ENCODE assay signal across 8 cellular contexts in genomic region chr11:17734986-17735822, GRCh38. TPM values are rescaled to one million over a fixed set of nuclear protein-coding genes. Genes with fewer than 3 reads are reported as not detected.
DNase-seq lines count a peak whose midpoint lies in the region; ATAC-seq, FAIRE-seq and TF ChIP-seq lines count a peak whose summit lies in the region.

No MANE protein-coding gene starts in this region.

- H3K9ac ChIP-seq in adipocyte (ENCODE audit: low read length) = no peak overlapping the region

- peak overlapping the region; percentile 50 for H3K4me3 ChIP-seq in A549
- H3K4me3 ChIP-seq in adipocyte (ENCODE audit: low read length) = peak overlapping the region; percentile 61
- peak overlapping the region; percentile 21 to 40 for H3K4me3 ChIP-seq in prostate gland

- DNase-seq in A549 (ENCODE audit: low read depth in 1 of 2, low spot score in 1 of 2) (peak; percentile 44 to 56), NCI-H2171 (lab: John Stamatoyannopoulos, UW) (peak; percentile 6), adipocyte (ENCODE audit: low read depth) (peak; percentile 94), left cardiac atrium (peak; percentile 82), prostate gland (ENCODE audit: low spot score) (peak; percentile 40), NAMALWA (ENCODE audit: low spot score) (no peak)
- no peak for DNase-seq in NK-92 treated with Interleukin-12 subunit alpha and Interleukin-12 subunit beta, amount 100 ng/mL, for 24 hours (lab: John Stamatoyannopoulos, UW)

- ATAC-seq in A549 (peak; percentile 57 to 66), GM18867 (IDR thresholded peaks at IDR 0.05; ENCODE audit: unreplicated experiment) (peak; percentile 51), left cardiac atrium (peak; percentile 86 to 87)

- H3K9me3 ChIP-seq in A549 = no peaks in the 10 kb centered on the region
- H3K9me3 ChIP-seq in adipocyte (ENCODE audit: control insufficient read depth, low read length) = no peaks in the 10 kb centered on the region
- no peaks in the 10 kb centered on the region for H3K9me3 ChIP-seq in prostate gland

- CTCF ChIA-PET in A549 (lab: Yijun Ruan, JAX) = interaction anchor here (0.8 to 7.1 kb wide), 6 partner anchors 14 to 243 kb away, joined by 3 to 403 read pairs (median 34); partner anchors contain the start of gene MYOD1

- POLR2A ChIA-PET in A549 (lab: Yijun Ruan, JAX) = no interaction called here

- TF ChIP-seq RAD21 in A549 (conservative IDR thresholded peaks at IDR 0.05 in 1 of 2, IDR thresholded peaks at IDR 0.05 in 1 of 2) = no peak

- under 1% methylated on average over 38 of the region's 74 CpGs for WGBS in A549 (ENCODE audit: missing lambda C conversion rate)
- under 1% methylated on average over 53 of the region's 74 CpGs for WGBS in prostate gland

- H3K4me2 ChIP-seq in A549 = peak overlapping the region; percentile 97

- H3K27me3 ChIP-seq in adipocyte (replicated peaks; ENCODE audit: control insufficient read depth, insufficient read depth, low read length) = peaks cover 71% of the 10 kb centered on the region
- H3K27me3 ChIP-seq in prostate gland (replicated peaks; ENCODE audit: insufficient read depth) = peaks cover 21% of the 10 kb centered on the region

- TF ChIP-seq POLR2A in A549 (IDR thresholded peaks at IDR 0.05; ENCODE audit: low read length) (no peak), prostate gland (IDR thresholded peaks at IDR 0.05) (no peak)

- TF ChIP-seq CTCF in A549 (IDR thresholded peaks at IDR 0.05) (no peak), prostate gland (IDR thresholded peaks at IDR 0.05) (no peak)

- H3K4me1 ChIP-seq in A549 (no peaks in the 10 kb centered on the region; the same call in 2 of the 3 replicates), adipocyte (ENCODE audit: control insufficient read depth, insufficient read depth, low read length) (peaks cover 5% of the 10 kb centered on the region), prostate gland (replicated peaks) (no peaks in the 10 kb centered on the region)

- FAIRE-seq in A549 (lab: Jason Lieb, UNC) = no peak

- TF ChIP-seq EP300 in A549 (IDR thresholded peaks at IDR 0.05) = no peak

- H3K27ac ChIP-seq in A549 = no peak overlapping the region
- peak overlapping the region in 1 of 2 donors; percentile 27 for H3K27ac ChIP-seq in prostate gland

- intact Hi-C loops in left cardiac atrium (cut with DNase I) = loop anchor here in 1 of 2 donors (5.0 kb wide), 1 partner anchor 133 kb away; no protein-coding TSS in a partner anchor
- intact Hi-C loops in prostate gland (cut with DNase I) = loop anchor here (10.0 kb wide), 1 partner anchor 100 kb away; no protein-coding TSS in a partner anchor

- H3K36me3 ChIP-seq in adipocyte (ENCODE audit: control insufficient read depth, insufficient read depth, low read length, severe bottlenecking) (no peaks in the 10 kb centered on the region), prostate gland (no peaks in the 10 kb centered on the region)

TF ChIP-seq in A549, 52 proteins besides CTCF, POLR2A, EP300 and RAD21:
- no peak for TF ChIP-seq TP53 (CRISPR knock-in tag; IDR thresholded peaks at IDR 0.05)
- TF ChIP-seq PHF8 (IDR thresholded peaks at IDR 0.05; ENCODE audit: borderline replicate concordance, low read depth) = no peak
- peak; percentile 92 for TF ChIP-seq REST (IDR thresholded peaks at IDR 0.05)
- TF ChIP-seq NR3C1 (IDR thresholded peaks at IDR 0.05) = no peak

RNA-seq across cellular contexts. Expression of gene KCNC1, which starts 0.6 kb away (rescaled TPM):
- polyA plus RNA-seq in A549 (2011; rRNA removed) (not detected in 2 replicates), A549 (2017; fragmentation: RNase III; extraction: RNeasy Plus Mini Kit Qiagen cat#74134 plus additional on column Dnase treatment) (0.05 to 0.18 TPM (median 0.08 TPM) in 3 replicates)
- 0.01 and 0.08 TPM in 2 replicates for polyA plus RNA-seq in A549 (2012; cell fraction: cytosol; rRNA removed)
- polyA plus RNA-seq in A549 (2012; cell fraction: nucleus; rRNA removed) = 0.07 and 0.22 TPM in 2 replicates
- not detected in 2 replicates for polyA minus RNA-seq in A549 (2011; rRNA and poly(A)+ RNA removed)
- total RNA-seq in left cardiac atrium (not detected), prostate gland (1 to 10 TPM in 1 of 2 donors, not detected in 1; 3.0 TPM)

RNA-seq across cellular contexts. Expression of gene MYOD1, which starts 15.8 kb away (rescaled TPM):
- not detected in 2 replicates for polyA plus RNA-seq in A549 (2011; rRNA removed)
- polyA plus RNA-seq in A549 (2012; cell fraction: cytosol; rRNA removed) = not detected in 2 replicates
- 0.06 TPM in 1 of 2 replicates, not detected in the other for polyA plus RNA-seq in A549 (2012; cell fraction: nucleus; rRNA removed)
- not detected in 3 replicates for polyA plus RNA-seq in A549 (2017; fragmentation: RNase III; extraction: RNeasy Plus Mini Kit Qiagen cat#74134 plus additional on column Dnase treatment)
- not detected in 2 replicates for polyA minus RNA-seq in A549 (2011; rRNA and poly(A)+ RNA removed)
- not detected for total RNA-seq in left cardiac atrium
- total RNA-seq in prostate gland = under 1 TPM in 1 of 2 donors, not detected in 1; 0.28 TPM

Comparison
In these comparisons a context has a peak if more than half of its experiments do, and no peak if none do; other contexts are left out.
1. DNase-seq: peak in A549 (2 of 2), NCI-H2171 (single experiment), adipocyte (single experiment), left cardiac atrium (single experiment) and prostate gland (single experiment); none in NAMALWA (single experiment) and NK-92 treated with Interleukin-12 subunit alpha and Interleukin-12 subunit beta, amount 100 ng/mL, for 24 hours (single experiment).
2. Peak in every context shown above with its lines, with median percentiles within 50 percentile points of each other: ATAC-seq and H3K4me3 ChIP-seq.